1 cellular context compared by ENCODE assay signal in the genomic region with DNA sequence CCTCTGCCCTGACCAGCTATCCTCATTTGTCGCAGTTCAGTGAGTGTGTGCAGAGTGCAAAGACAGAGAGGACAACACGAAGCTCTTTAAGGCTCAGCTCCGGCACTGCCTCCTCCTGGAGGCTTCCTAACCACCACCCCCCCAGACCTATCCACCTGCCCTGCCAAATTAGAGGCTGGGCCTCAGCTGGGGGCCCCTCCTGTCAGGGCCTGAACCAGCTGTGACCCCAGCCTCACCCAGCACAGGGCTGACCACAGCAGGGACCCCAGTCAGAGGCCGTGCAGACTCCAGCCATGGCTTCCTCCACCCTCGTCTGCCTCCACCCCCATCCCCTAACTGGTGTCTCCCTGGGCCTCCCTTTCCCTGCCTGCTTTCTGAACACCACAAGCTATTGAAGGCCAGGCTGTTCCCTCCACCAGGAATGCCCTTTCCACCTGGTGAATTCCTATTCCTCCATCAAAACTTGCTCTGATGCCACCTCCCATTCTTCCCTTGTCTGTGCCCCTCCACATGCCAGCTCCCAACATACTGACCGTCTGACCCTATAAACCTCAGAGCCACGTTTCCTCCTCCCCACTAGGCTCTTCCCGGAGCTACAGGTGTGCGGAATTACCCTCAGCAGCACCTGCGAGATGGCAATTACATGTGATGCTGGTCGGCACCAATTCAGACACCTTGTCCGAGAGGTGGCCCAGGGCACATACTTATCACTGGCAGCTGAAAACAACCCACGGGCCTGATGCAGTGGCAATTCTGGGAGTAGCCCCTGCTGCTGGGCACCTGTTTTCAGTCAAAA.
TF ChIP-seq lines count a peak whose summit lies in the region.

No MANE protein-coding gene starts in this region.

TF ChIP-seq in WTC11, 78 proteins besides CTCF, POLR2A, EP300 and RAD21 (continued from another document):
- TF ChIP-seq, protein P1, sequence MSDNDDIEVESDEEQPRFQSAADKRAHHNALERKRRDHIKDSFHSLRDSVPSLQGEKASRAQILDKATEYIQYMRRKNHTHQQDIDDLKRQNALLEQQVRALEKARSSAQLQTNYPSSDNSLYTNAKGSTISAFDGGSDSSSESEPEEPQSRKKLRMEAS (CRISPR knock-in tag; IDR thresholded peaks at IDR 0.05), result no peak
- no peak for TF ChIP-seq CREB1 (CRISPR knock-in tag; IDR thresholded peaks at IDR 0.05)
- no peak for TF ChIP-seq TEAD4 (CRISPR knock-in tag; IDR thresholded peaks at IDR 0.05)
- no peak for TF ChIP-seq OVOL2 (CRISPR knock-in tag; IDR thresholded peaks at IDR 0.05; ENCODE audit: borderline replicate concordance)
- TF ChIP-seq, protein P2, sequence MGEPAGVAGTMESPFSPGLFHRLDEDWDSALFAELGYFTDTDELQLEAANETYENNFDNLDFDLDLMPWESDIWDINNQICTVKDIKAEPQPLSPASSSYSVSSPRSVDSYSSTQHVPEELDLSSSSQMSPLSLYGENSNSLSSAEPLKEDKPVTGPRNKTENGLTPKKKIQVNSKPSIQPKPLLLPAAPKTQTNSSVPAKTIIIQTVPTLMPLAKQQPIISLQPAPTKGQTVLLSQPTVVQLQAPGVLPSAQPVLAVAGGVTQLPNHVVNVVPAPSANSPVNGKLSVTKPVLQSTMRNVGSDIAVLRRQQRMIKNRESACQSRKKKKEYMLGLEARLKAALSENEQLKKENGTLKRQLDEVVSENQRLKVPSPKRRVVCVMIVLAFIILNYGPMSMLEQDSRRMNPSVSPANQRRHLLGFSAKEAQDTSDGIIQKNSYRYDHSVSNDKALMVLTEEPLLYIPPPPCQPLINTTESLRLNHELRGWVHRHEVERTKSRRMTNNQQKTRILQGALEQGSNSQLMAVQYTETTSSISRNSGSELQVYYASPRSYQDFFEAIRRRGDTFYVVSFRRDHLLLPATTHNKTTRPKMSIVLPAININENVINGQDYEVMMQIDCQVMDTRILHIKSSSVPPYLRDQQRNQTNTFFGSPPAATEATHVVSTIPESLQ (CRISPR knock-in tag; IDR thresholded peaks at IDR 0.05), result no peak
- no peak for TF ChIP-seq EMX1 (CRISPR knock-in tag; IDR thresholded peaks at IDR 0.05)
- TF ChIP-seq, protein P3, sequence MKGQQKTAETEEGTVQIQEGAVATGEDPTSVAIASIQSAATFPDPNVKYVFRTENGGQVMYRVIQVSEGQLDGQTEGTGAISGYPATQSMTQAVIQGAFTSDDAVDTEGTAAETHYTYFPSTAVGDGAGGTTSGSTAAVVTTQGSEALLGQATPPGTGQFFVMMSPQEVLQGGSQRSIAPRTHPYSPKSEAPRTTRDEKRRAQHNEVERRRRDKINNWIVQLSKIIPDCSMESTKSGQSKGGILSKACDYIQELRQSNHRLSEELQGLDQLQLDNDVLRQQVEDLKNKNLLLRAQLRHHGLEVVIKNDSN (CRISPR knock-in tag; IDR thresholded peaks at IDR 0.05), result no peak
- TF ChIP-seq ETV6 (CRISPR knock-in tag; IDR thresholded peaks at IDR 0.05), result no peak
- no peak for TF ChIP-seq ZNF138 (CRISPR knock-in tag; conservative IDR thresholded peaks at IDR 0.05)
- TF ChIP-seq, protein P4, sequence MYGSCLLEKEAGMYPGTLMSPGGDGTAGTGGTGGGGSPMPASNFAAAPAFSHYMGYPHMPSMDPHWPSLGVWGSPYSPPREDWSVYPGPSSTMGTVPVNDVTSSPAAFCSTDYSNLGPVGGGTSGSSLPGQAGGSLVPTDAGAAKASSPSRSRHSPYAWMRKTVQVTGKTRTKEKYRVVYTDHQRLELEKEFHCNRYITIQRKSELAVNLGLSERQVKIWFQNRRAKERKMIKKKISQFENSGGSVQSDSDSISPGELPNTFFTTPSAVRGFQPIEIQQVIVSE (CRISPR knock-in tag; IDR thresholded peaks at IDR 0.05; ENCODE audit: borderline replicate concordance), result no peak
- no peak for TF ChIP-seq FOXJ3 (CRISPR knock-in tag; IDR thresholded peaks at IDR 0.05; ENCODE audit: borderline replicate concordance)
- no peak for TF ChIP-seq MXD4 (CRISPR knock-in tag; IDR thresholded peaks at IDR 0.05; ENCODE audit: borderline replicate concordance)
- TF ChIP-seq FOXK1 (CRISPR knock-in tag; IDR thresholded peaks at IDR 0.05), result no peak
- no peak for TF ChIP-seq ZNF263 (CRISPR knock-in tag; IDR thresholded peaks at IDR 0.05; ENCODE audit: low read depth)
